19 cellular contexts compared by ENCODE assay signal in genomic region chr5:98106116-98107088, GRCh38.
DNase-seq lines count a peak whose midpoint lies in the region; ATAC-seq and TF ChIP-seq lines count a peak whose summit lies in the region.
"Had no signal": no experiment of that assay in that cellular context is flagged by ENCODE, and none has a peak within 500 bp of the region (broad histone marks: within the 10 kb centered on the region; RNA-seq: fewer than 3 reads in every experiment).

No MANE protein-coding gene starts in this region.

- TF ChIP-seq CTCF in RWPE2 (IDR thresholded peaks at IDR 0.05; ENCODE audit: poor library complexity, severe bottlenecking) (no peak), fibroblast of villous mesenchyme (IDR thresholded peaks at IDR 0.05; ENCODE audit: insufficient read depth, low read depth, low read length) (no peak)

- no peak for DNase-seq in activated T-cell treated with anti-CD3 and anti-CD28 coated beads, Interleukin-2, amount 50 U/mL, for 72 hours
- DNase-seq in activated T-cell treated with anti-CD3 and anti-CD28 coated beads, Interleukin-2, amount 50 U/mL, for 1 hour = no peak
- DNase-seq in RWPE2 (ENCODE audit: low spot score) (no peak), fibroblast of villous mesenchyme (ENCODE audit: low read depth) (peak; percentile 91), left ventricle myocardium superior (no peak), NK-92 (lab: John Stamatoyannopoulos, UW; ENCODE audit: unreplicated experiment) (no peak)
- DNase-seq: activated CD4-positive, alpha-beta T cell treated with anti-CD3 and anti-CD28 coated beads, Interleukin-2, amount 10 ng/mL, durations not matched to agents 7 days and 5 days; activated naive CD8-positive, alpha-beta T cell treated with anti-CD3 and anti-CD28 coated beads for 36 hours; activated T-cell treated with anti-CD3 and anti-CD28 coated beads for 4 hours; gastrocnemius medialis; left lung; NCI-H1930; NCI-H510A treated with DMSO at 0.1 percent for 48 hours; stimulated activated CD4-positive, alpha-beta T cell treated with anti-CD3 and anti-CD28 coated beads, Interleukin-15, amount 100 ng/mL, for 24 hours had no signal

- intact Hi-C loops in left ventricle myocardium superior (cut with micrococcal nuclease) = no loop called here

- H3K27ac ChIP-seq in RWPE2 (ENCODE audit: poor library complexity, severe bottlenecking) = peak overlapping the region; percentile 100
- peak overlapping the region; percentile 15 for H3K27ac ChIP-seq in subcutaneous abdominal adipose tissue (ENCODE audit: low read depth, low read length)
- H3K27ac ChIP-seq: A549, gastrocnemius medialis, left lung had no signal

- no peaks in the 10 kb centered on the region for H3K36me3 Mint-ChIP-seq in activated T-cell treated with anti-CD3 and anti-CD28 coated beads, Interleukin-2, amount 50 U/mL, for 72 hours (ENCODE audit: insufficient read depth in 2 of 2)
- H3K36me3 Mint-ChIP-seq: activated naive CD8-positive, alpha-beta T cell treated with anti-CD3 and anti-CD28 coated beads for 36 hours had no signal

- H3K4me1 ChIP-seq in RWPE2 (ENCODE audit: insufficient read depth, poor library complexity, severe bottlenecking) (peaks cover 42% of the 10 kb centered on the region), subcutaneous abdominal adipose tissue (ENCODE audit: control insufficient read depth in 5 of 5, insufficient read depth in 5 of 5, low read length in 5 of 5) (peaks cover 0 to 37% (median 12%) of the 10 kb centered on the region in 5 donors)
- H3K4me1 ChIP-seq: A549, gastrocnemius medialis, left lung had no signal

- H3K4me1 Mint-ChIP-seq in activated T-cell treated with anti-CD3 and anti-CD28 coated beads, Interleukin-2, amount 50 U/mL, for 72 hours (ENCODE audit: low read depth) = no peaks in the 10 kb centered on the region
- H3K4me1 Mint-ChIP-seq: activated CD4-positive, alpha-beta T cell treated with anti-CD3 and anti-CD28 coated beads, Interleukin-2, amount 10 ng/mL, durations not matched to agents 7 days and 5 days; activated naive CD8-positive, alpha-beta T cell treated with anti-CD3 and anti-CD28 coated beads for 36 hours had no signal

- no peaks in the 10 kb centered on the region for H3K27me3 Mint-ChIP-seq in activated T-cell treated with anti-CD3 and anti-CD28 coated beads, Interleukin-2, amount 50 U/mL, for 72 hours (ENCODE audit: low read depth)
- H3K27me3 Mint-ChIP-seq: activated CD4-positive, alpha-beta T cell treated with anti-CD3 and anti-CD28 coated beads, Interleukin-2, amount 10 ng/mL, durations not matched to agents 7 days and 5 days; progenitor cell of endocrine pancreas had no signal

- H3K27ac Mint-ChIP-seq in activated T-cell treated with anti-CD3 and anti-CD28 coated beads, Interleukin-2, amount 50 U/mL, for 72 hours = peak overlapping the region; percentile 61
- H3K27ac Mint-ChIP-seq: activated CD4-positive, alpha-beta T cell treated with anti-CD3 and anti-CD28 coated beads, Interleukin-2, amount 10 ng/mL, durations not matched to agents 7 days and 5 days; activated naive CD8-positive, alpha-beta T cell treated with anti-CD3 and anti-CD28 coated beads for 36 hours; progenitor cell of endocrine pancreas; stimulated activated naive CD8-positive, alpha-beta T cell treated with anti-CD3 and anti-CD28 coated beads, Interleukin-15, Interleukin-2, amounts not matched to agents 100 ng/mL and 50 ng/mL, for 24 hours had no signal

- H3K9ac ChIP-seq in subcutaneous abdominal adipose tissue (ENCODE audit: low read length in 5 of 5) = no peak overlapping the region

- no peak for ATAC-seq in activated T-cell treated with anti-CD3 and anti-CD28 coated beads, Interleukin-2, amount 50 U/mL, for 72 hours (replicated peaks in 1 of 2)
- ATAC-seq in RWPE2 (ENCODE audit: low read depth) (no peak), left ventricle myocardium superior (no peak), HG03432 (IDR thresholded peaks at IDR 0.05; ENCODE audit: unreplicated experiment) (no peak)
- ATAC-seq: A549, gastrocnemius medialis, left lung had no signal

- no peaks in the 10 kb centered on the region for H3K9me3 Mint-ChIP-seq in activated T-cell treated with anti-CD3 and anti-CD28 coated beads, Interleukin-2, amount 50 U/mL, for 72 hours
- H3K9me3 Mint-ChIP-seq: activated CD4-positive, alpha-beta T cell treated with anti-CD3 and anti-CD28 coated beads, Interleukin-2, amount 10 ng/mL, durations not matched to agents 7 days and 5 days; activated naive CD8-positive, alpha-beta T cell treated with anti-CD3 and anti-CD28 coated beads for 36 hours had no signal

- H3K4me3 Mint-ChIP-seq in activated T-cell treated with anti-CD3 and anti-CD28 coated beads, Interleukin-2, amount 50 U/mL, for 72 hours = no peak overlapping the region
- H3K4me3 Mint-ChIP-seq: activated CD4-positive, alpha-beta T cell treated with anti-CD3 and anti-CD28 coated beads, Interleukin-2, amount 10 ng/mL, durations not matched to agents 7 days and 5 days; activated naive CD8-positive, alpha-beta T cell treated with anti-CD3 and anti-CD28 coated beads for 36 hours; stimulated activated naive CD8-positive, alpha-beta T cell treated with anti-CD3 and anti-CD28 coated beads, Interleukin-15, Interleukin-2, amounts not matched to agents 100 ng/mL and 50 ng/mL, for 24 hours had no signal

- H3K9me3 ChIP-seq in RWPE2 (ENCODE audit: severe bottlenecking) (no peaks in the 10 kb centered on the region), subcutaneous abdominal adipose tissue (ENCODE audit: control insufficient read depth in 5 of 5, low read length in 5 of 5) (no peaks in the 10 kb centered on the region)
- H3K9me3 ChIP-seq: A549, gastrocnemius medialis, left lung had no signal

- H3K27me3 ChIP-seq in RWPE2 (ENCODE audit: insufficient read depth, poor library complexity, severe bottlenecking) (no peaks in the 10 kb centered on the region), subcutaneous abdominal adipose tissue (ENCODE audit: control insufficient read depth in 5 of 5, insufficient read depth in 4 of 5, low read length in 5 of 5) (no peaks in the 10 kb centered on the region)
- H3K27me3 ChIP-seq: gastrocnemius medialis, left lung had no signal

- H3K4me3 ChIP-seq in RWPE2 (ENCODE audit: severe bottlenecking) (no peak overlapping the region), fibroblast of villous mesenchyme (ENCODE audit: low read depth, low read length) (no peak overlapping the region), subcutaneous abdominal adipose tissue (ENCODE audit: low read depth in 1 of 5, low read length in 5 of 5) (no peak overlapping the region)
- H3K4me3 ChIP-seq: A549, gastrocnemius medialis, left lung had no signal

- no peaks in the 10 kb centered on the region for H3K36me3 ChIP-seq in RWPE2 (ENCODE audit: low read depth)
- H3K36me3 ChIP-seq in subcutaneous abdominal adipose tissue (ENCODE audit: control insufficient read depth in 5 of 5, insufficient read depth in 5 of 5, low read length in 5 of 5) = no peaks in the 10 kb centered on the region
- H3K36me3 ChIP-seq: gastrocnemius medialis, left lung had no signal
